2 cellular contexts compared by ENCODE assay signal in the genomic region with DNA sequence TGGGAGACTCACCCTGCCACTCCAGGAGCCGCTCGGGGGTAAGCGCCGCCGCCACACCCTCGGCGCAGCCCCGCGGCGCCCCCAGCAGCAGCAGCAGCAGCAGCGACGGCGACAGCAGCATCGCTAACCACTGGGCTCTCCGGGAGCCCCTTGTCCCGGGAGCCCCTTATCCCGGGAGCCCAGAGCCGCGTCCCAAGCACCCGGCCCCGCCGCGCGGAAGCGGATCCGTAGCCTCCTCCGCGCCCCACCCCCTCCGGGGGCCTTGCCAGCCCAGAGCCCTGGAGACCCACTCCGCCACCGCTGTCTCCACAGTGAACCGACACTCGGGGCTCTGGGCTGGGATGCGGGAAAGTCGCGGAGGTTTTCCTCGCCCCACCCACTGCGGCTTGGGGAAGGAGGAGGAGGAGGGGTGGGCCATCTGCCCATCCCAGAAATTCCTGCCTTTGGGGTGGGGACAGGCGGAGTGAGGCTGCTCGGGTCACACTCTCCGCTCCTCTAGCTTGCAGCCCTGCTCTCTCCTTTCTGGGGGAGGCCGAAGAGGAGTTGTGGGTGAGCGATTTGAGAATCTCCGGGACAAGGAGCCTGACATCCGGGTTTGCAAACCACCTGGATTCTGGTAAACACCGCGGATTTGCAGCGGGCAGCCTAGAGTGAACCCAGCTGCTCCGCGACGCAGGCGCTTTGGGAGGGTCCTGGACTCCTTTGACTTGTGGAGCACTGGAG.
TF ChIP-seq lines count a peak whose summit lies in the region.

A gene (minus strand): TSS at position 333 of the 723 bp plus-strand sequence. CDS start 212 bp downstream, at position 121.

TF ChIP-seq in HCT116, 20 proteins besides CTCF, POLR2A, EP300 and RAD21:
- TF ChIP-seq, protein P1, sequence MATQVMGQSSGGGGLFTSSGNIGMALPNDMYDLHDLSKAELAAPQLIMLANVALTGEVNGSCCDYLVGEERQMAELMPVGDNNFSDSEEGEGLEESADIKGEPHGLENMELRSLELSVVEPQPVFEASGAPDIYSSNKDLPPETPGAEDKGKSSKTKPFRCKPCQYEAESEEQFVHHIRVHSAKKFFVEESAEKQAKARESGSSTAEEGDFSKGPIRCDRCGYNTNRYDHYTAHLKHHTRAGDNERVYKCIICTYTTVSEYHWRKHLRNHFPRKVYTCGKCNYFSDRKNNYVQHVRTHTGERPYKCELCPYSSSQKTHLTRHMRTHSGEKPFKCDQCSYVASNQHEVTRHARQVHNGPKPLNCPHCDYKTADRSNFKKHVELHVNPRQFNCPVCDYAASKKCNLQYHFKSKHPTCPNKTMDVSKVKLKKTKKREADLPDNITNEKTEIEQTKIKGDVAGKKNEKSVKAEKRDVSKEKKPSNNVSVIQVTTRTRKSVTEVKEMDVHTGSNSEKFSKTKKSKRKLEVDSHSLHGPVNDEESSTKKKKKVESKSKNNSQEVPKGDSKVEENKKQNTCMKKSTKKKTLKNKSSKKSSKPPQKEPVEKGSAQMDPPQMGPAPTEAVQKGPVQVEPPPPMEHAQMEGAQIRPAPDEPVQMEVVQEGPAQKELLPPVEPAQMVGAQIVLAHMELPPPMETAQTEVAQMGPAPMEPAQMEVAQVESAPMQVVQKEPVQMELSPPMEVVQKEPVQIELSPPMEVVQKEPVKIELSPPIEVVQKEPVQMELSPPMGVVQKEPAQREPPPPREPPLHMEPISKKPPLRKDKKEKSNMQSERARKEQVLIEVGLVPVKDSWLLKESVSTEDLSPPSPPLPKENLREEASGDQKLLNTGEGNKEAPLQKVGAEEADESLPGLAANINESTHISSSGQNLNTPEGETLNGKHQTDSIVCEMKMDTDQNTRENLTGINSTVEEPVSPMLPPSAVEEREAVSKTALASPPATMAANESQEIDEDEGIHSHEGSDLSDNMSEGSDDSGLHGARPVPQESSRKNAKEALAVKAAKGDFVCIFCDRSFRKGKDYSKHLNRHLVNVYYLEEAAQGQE (IDR thresholded peaks at IDR 0.05; ENCODE audit: low read depth), result no peak
- TF ChIP-seq FOSL1 (IDR thresholded peaks at IDR 0.05; ENCODE audit: low read depth), result no peak
- no peak for TF ChIP-seq JUND (IDR thresholded peaks at IDR 0.05)
- TF ChIP-seq, protein P2, sequence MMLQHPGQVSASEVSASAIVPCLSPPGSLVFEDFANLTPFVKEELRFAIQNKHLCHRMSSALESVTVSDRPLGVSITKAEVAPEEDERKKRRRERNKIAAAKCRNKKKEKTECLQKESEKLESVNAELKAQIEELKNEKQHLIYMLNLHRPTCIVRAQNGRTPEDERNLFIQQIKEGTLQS (IDR thresholded peaks at IDR 0.05), result no peak
- TF ChIP-seq ZFX (IDR thresholded peaks at IDR 0.05), result no peak
- TF ChIP-seq, protein P3, sequence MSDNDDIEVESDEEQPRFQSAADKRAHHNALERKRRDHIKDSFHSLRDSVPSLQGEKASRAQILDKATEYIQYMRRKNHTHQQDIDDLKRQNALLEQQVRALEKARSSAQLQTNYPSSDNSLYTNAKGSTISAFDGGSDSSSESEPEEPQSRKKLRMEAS (IDR thresholded peaks at IDR 0.05), result no peak
- no peak for TF ChIP-seq SIN3A (IDR thresholded peaks at IDR 0.05; ENCODE audit: low read depth)

TF ChIP-seq in neural cell, 6 proteins besides CTCF, POLR2A, EP300 and RAD21 (continued from another document):
- TF ChIP-seq, protein P1 (IDR thresholded peaks at IDR 0.05; ENCODE audit: borderline replicate concordance), result no peak
- no peak for TF ChIP-seq SMC3 (conservative IDR thresholded peaks at IDR 0.05; ENCODE audit: poor library complexity)
- TF ChIP-seq POLR2AphosphoS5 (IDR thresholded peaks at IDR 0.05), result no peak
